Comparison of ENCODE assay signal across 30 cellular contexts in the genomic region with DNA sequence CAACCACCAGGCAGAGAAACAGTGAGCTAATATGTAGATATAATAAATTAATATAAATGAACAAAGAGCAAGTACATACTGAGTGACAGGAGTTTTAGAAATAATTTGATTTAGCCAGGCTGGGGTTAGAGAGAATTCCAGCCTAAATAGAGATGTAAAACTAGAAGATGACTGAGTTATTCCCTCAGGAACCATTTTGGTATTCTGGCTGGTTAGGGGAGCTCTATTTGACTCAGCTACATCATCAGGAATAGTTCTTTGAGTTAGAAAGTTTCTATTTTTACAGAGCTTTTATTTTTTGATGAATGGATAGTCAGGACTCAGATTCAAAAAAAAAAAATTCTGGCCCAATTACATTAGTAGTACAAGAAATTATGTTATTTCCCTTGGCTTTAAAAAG.
"Had no signal": no experiment of that assay in that cellular context is flagged by ENCODE, and none has a peak within 500 bp of the region (broad histone marks: within the 10 kb centered on the region; RNA-seq: fewer than 3 reads in every experiment).

No MANE protein-coding gene starts in this region.

- H3K36me3 ChIP-seq: esophagus squamous epithelium, gastrocnemius medialis, heart left ventricle had no signal

- H3K4me1 ChIP-seq: body of pancreas, esophagus squamous epithelium, foreskin keratinocyte, gastrocnemius medialis, heart left ventricle had no signal

- ATAC-seq: activated naive CD4-positive, alpha-beta T cell treated with anti-CD3 and anti-CD28 coated beads, Interleukin-2, amount 50 U/mL, for 72 hours; activated T-cell treated with anti-CD3 and anti-CD28 coated beads, Interleukin-2, amount 50 U/mL, for 72 hours; body of pancreas; effector memory CD8-positive, alpha-beta T cell; foreskin keratinocyte; gastrocnemius medialis; heart left ventricle; T-helper 17 cell had no signal

- H3K27ac ChIP-seq: body of pancreas, epithelial cell of prostate, esophagus squamous epithelium, foreskin keratinocyte, gastrocnemius medialis, heart left ventricle had no signal

- DNase-seq: activated CD4-positive, alpha-beta memory T cell treated with anti-CD3 and anti-CD28 coated beads, Interleukin-2, amount 10 ng/mL, durations not matched to agents 7 days and 5 days; activated CD4-positive, alpha-beta T cell treated with anti-CD3 and anti-CD28 coated beads for 1 hour; activated CD4-positive, alpha-beta T cell treated with anti-CD3 and anti-CD28 coated beads for 4 hours; activated CD4-positive, alpha-beta T cell treated with anti-CD3 and anti-CD28 coated beads, Interleukin-2, amount 10 ng/mL, durations not matched to agents 7 days and 5 days; activated CD4-positive, alpha-beta T cell treated with anti-CD3 and anti-CD28 coated beads, Interleukin-2, amount 50 U/mL, for 4 hours; activated CD4-positive, CD25-positive, alpha-beta regulatory T cell; activated CD8-positive, alpha-beta memory T cell treated with anti-CD3 and anti-CD28 coated beads, Interleukin-2, amount 50 U/mL, for 48 hours; activated gamma-delta T cell; activated naive CD4-positive, alpha-beta T cell; activated naive CD4-positive, alpha-beta T cell treated with anti-CD3 and anti-CD28 coated beads, Interleukin-2, amount 10 ng/mL, durations not matched to agents 7 days and 5 days; activated naive CD8-positive, alpha-beta T cell treated with anti-CD3 and anti-CD28 coated beads, Interleukin-2, amount 10 ng/mL, durations not matched to agents 7 days and 5 days; activated T-cell treated with anti-CD3 and anti-CD28 coated beads for 4 hours; activated T-cell treated with anti-CD3 and anti-CD28 coated beads, Interleukin-2, amount 50 U/mL, for 24 hours; activated T-cell treated with anti-CD3 and anti-CD28 coated beads, Interleukin-2, amount 50 U/mL, for 72 hours; body of pancreas; caudate nucleus; cortex of kidney; dermis blood vessel endothelial cell; effector CD4-positive, alpha-beta T cell; effector memory CD8-positive, alpha-beta T cell; esophagus squamous epithelium; foreskin keratinocyte; gastrocnemius medialis; glutamatergic neuron; heart left ventricle; T-helper 1 cell; T-helper 17 cell; T1000 had no signal

- H3K4me3 ChIP-seq: body of pancreas, esophagus squamous epithelium, gastrocnemius medialis, heart left ventricle had no signal

- H3K9me3 ChIP-seq: body of pancreas, esophagus squamous epithelium, gastrocnemius medialis, heart left ventricle had no signal

- H3K27me3 ChIP-seq: body of pancreas, esophagus squamous epithelium, foreskin keratinocyte, gastrocnemius medialis, heart left ventricle had no signal
